18 cellular contexts compared by ENCODE assay signal in genomic region chr1:34029525-34029924, GRCh38.
DNase-seq lines count a peak whose midpoint lies in the region; ATAC-seq and TF ChIP-seq lines count a peak whose summit lies in the region.
"Had no signal": no experiment of that assay in that cellular context is flagged by ENCODE, and none has a peak within 500 bp of the region (broad histone marks: within the 10 kb centered on the region; RNA-seq: fewer than 3 reads in every experiment).

No MANE protein-coding gene starts in this region.

- H3K9me3 ChIP-seq in CD8-positive, alpha-beta T cell (ENCODE audit: low read length) = no peaks in the 10 kb centered on the region
- H3K9me3 ChIP-seq in HEK293 (ENCODE audit: control insufficient read depth, insufficient read depth, low read depth, low read length) = no peaks in the 10 kb centered on the region
- no peaks in the 10 kb centered on the region for H3K9me3 ChIP-seq in thymus (ENCODE audit: control insufficient read depth)
- H3K9me3 ChIP-seq: BLaER1, HAP-1 had no signal

- no peaks in the 10 kb centered on the region for H3K36me3 ChIP-seq in CD8-positive, alpha-beta T cell (ENCODE audit: insufficient read depth, low read length)
- H3K36me3 ChIP-seq in HEK293 (ENCODE audit: control insufficient read depth in 2 of 2, insufficient read depth in 1 of 2, low read length in 2 of 2) = no peaks in the 10 kb centered on the region
- no peaks in the 10 kb centered on the region for H3K36me3 ChIP-seq in thymus (ENCODE audit: control insufficient read depth, insufficient read depth)
- H3K36me3 ChIP-seq: BLaER1, HAP-1 had no signal

- peaks cover 2% of the 10 kb centered on the region for H3K4me1 Mint-ChIP-seq in CD8-positive, alpha-beta T cell (ENCODE audit: low read depth)
- H3K4me1 Mint-ChIP-seq: B cell; CD4-positive, CD25-positive, alpha-beta regulatory T cell; CD8-positive, alpha-beta memory T cell had no signal

- intact Hi-C loops in CD8-positive, alpha-beta T cell (cut with DNase I, micrococcal nuclease) = no loop called here

- peaks cover 16% of the 10 kb centered on the region for H3K27me3 Mint-ChIP-seq in CD8-positive, alpha-beta T cell (ENCODE audit: low read depth)
- H3K27me3 Mint-ChIP-seq: CD4-positive, CD25-positive, alpha-beta regulatory T cell had no signal

- 38% methylated on average over 3 of the region's 3 CpGs for WGBS in thymus

- H3K27me3 ChIP-seq in CD8-positive, alpha-beta T cell (ENCODE audit: insufficient read depth, low read length) = no peaks in the 10 kb centered on the region
- H3K27me3 ChIP-seq in thymus (ENCODE audit: control insufficient read depth, insufficient read depth) = no peaks in the 10 kb centered on the region
- H3K27me3 ChIP-seq: BLaER1 had no signal

- H3K27ac ChIP-seq in CD8-positive, alpha-beta T cell (ENCODE audit: low read depth, low read length) = no peak overlapping the region
- no peak overlapping the region for H3K27ac ChIP-seq in HEK293 (ENCODE audit: extremely low read depth, low read depth, low read length)
- peak overlapping the region; percentile 87 for H3K27ac ChIP-seq in thymus (ENCODE audit: low read depth)
- H3K27ac ChIP-seq: BLaER1, C4-2B had no signal

- no peak overlapping the region for H3K4me3 ChIP-seq in CD8-positive, alpha-beta T cell (ENCODE audit: low read depth, low read length)
- H3K4me3 ChIP-seq in HEK293 (ENCODE audit: low read depth, low read length) (no peak overlapping the region), thymus (ENCODE audit: low read length) (peak overlapping the region; percentile 33)
- H3K4me3 ChIP-seq: BLaER1, GM12878, HAP-1 had no signal

- H3K9me3 Mint-ChIP-seq in CD8-positive, alpha-beta T cell = no peaks in the 10 kb centered on the region
- H3K9me3 Mint-ChIP-seq: CD4-positive, CD25-positive, alpha-beta regulatory T cell; CD8-positive, alpha-beta memory T cell had no signal

- no peaks in the 10 kb centered on the region for H3K36me3 Mint-ChIP-seq in CD8-positive, alpha-beta T cell
- H3K36me3 Mint-ChIP-seq: CD4-positive, CD25-positive, alpha-beta regulatory T cell; CD8-positive, alpha-beta memory T cell had no signal

- in situ Hi-C loops in KBM-7 (cut with MboI; ENCODE audit: low pct_unique_long_range_greater_than_20kb, low sequenced_read_pairs) = no loop called here

- no peak overlapping the region for H3K4me3 Mint-ChIP-seq in CD8-positive, alpha-beta T cell
- H3K4me3 Mint-ChIP-seq: B cell; CD4-positive, CD25-positive, alpha-beta regulatory T cell; CD8-positive, alpha-beta memory T cell had no signal

- H3K27ac Mint-ChIP-seq in CD8-positive, alpha-beta T cell = peak overlapping the region; percentile 49
- H3K27ac Mint-ChIP-seq: B cell; CD4-positive, CD25-positive, alpha-beta regulatory T cell; CD8-positive, alpha-beta memory T cell had no signal

- no peak for ATAC-seq in CD8-positive, alpha-beta T cell
- ATAC-seq: GM12878 had no signal

- no peak for TF ChIP-seq CTCF in CD8-positive, alpha-beta T cell (IDR thresholded peaks at IDR 0.05)
- no peak for TF ChIP-seq CTCF in HEK293 (tag by site-specific recombination; IDR thresholded peaks at IDR 0.05)

- POLR2A ChIA-PET in CD8-positive, alpha-beta T cell (lab: Charles Lee) = interaction anchor here (0.7 kb wide), 1 partner anchor 304 kb away, joined by 3 read pairs; no protein-coding TSS in a partner anchor
- POLR2A ChIA-PET in HEK293 (lab: Yijun Ruan, JAX) = no interaction called here

- CTCF ChIA-PET in CD8-positive, alpha-beta T cell (lab: Charles Lee) = no interaction called here
- CTCF ChIA-PET in HEK293 (lab: Yijun Ruan, JAX) = interaction anchor here (0.6 to 0.9 kb wide), 2 partner anchors 15 to 279 kb away, joined by 3 read pairs; no protein-coding TSS in a partner anchor

- DNase-seq in CD8-positive, alpha-beta T cell = no peak
- DNase-seq in kidney tubule cell (ENCODE audit: low spot score) (peak; percentile 42), KBM-7 (no peak), medulla oblongata (ENCODE audit: extremely low spot score) (no peak)
- DNase-seq: CD4-positive, CD25-positive, alpha-beta regulatory T cell; CD8-positive, alpha-beta memory T cell; DMS 273 treated with DMSO at 0.1 percent for 48 hours; DMS79; EL; GDM1; GOT3 had no signal

- H3K4me1 ChIP-seq in CD8-positive, alpha-beta T cell (ENCODE audit: insufficient read depth, low read length) = no peaks in the 10 kb centered on the region
- H3K4me1 ChIP-seq in HEK293 (ENCODE audit: control insufficient read depth, insufficient read depth, low read length) = no peaks in the 10 kb centered on the region
- peaks cover 19% of the 10 kb centered on the region for H3K4me1 ChIP-seq in thymus (ENCODE audit: control insufficient read depth, insufficient read depth, low read length)
- H3K4me1 ChIP-seq: BLaER1, HAP-1 had no signal

TF ChIP-seq in HEK293, 187 proteins besides CTCF, POLR2A, EP300 and RAD21:
- TF ChIP-seq ZNF37A (tag by site-specific recombination; IDR thresholded peaks at IDR 0.05) (no peak), SCRT2 (tag by site-specific recombination; IDR thresholded peaks at IDR 0.05) (peak; percentile 79)
